1 cellular context compared by ENCODE assay signal in the genomic region with DNA sequence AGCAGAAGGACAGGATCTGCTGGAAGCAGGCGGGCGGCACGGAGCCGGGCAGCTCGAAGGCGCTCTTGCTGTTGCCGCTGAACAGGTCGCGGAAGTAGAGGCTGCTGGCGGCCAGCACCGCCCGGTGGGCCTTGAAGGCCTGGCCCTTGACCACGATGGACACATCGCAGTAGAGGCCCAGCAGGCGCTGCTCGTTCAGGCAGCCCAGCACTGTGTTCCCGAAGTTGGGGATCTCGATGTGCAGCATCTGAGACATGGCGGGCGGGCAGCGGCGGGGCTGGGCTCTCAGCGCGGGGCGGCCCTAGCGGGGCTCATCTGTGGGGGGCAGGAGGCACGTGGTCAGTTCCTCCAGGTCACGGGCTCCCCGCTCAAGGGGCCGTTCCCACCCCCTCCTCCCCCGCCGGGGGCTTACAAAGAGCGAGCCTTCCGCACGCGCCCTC.
TF ChIP-seq lines count a peak whose summit lies in the region.

No MANE protein-coding gene starts in this region.

TF ChIP-seq in H1, 55 proteins besides CTCF, POLR2A, EP300 and RAD21:
- TF ChIP-seq, protein P1, sequence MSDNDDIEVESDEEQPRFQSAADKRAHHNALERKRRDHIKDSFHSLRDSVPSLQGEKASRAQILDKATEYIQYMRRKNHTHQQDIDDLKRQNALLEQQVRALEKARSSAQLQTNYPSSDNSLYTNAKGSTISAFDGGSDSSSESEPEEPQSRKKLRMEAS (IDR thresholded peaks at IDR 0.05), result peak; percentile 34; the same call in 1 of the 2 replicates
- TF ChIP-seq RNF2 (IDR thresholded peaks at IDR 0.05; ENCODE audit: borderline replicate concordance, low read depth, low read length, missing control alignments, poor library complexity, severe bottlenecking) (peak; percentile 17), TCF12 (IDR thresholded peaks at IDR 0.05; ENCODE audit: low read depth, low read length) (no peak), SIRT6 (IDR thresholded peaks at IDR 0.05; ENCODE audit: low read length) (no peak)
- TF ChIP-seq, protein P2, sequence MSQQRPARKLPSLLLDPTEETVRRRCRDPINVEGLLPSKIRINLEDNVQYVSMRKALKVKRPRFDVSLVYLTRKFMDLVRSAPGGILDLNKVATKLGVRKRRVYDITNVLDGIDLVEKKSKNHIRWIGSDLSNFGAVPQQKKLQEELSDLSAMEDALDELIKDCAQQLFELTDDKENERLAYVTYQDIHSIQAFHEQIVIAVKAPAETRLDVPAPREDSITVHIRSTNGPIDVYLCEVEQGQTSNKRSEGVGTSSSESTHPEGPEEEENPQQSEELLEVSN (IDR thresholded peaks at IDR 0.05), result 0 out of 2 replicates have a peak, but pooled peaks have one; percentile 29
